ENCODE assay signal across 8 cellular contexts in genomic region chr11:6315811-6316425, GRCh38. TPM values are rescaled to one million over a fixed set of nuclear protein-coding genes. Genes with fewer than 3 reads are reported as not detected.
DNase-seq lines count a peak whose midpoint lies in the region; ATAC-seq and TF ChIP-seq lines count a peak whose summit lies in the region.

No MANE protein-coding gene starts in this region.

- CTCF ChIA-PET in RWPE1 (lab: Yijun Ruan, JAX), result interaction anchor here (0.5 to 3.6 kb wide), 8 partner anchors 9 to 1275 kb away, joined by 3 to 19 read pairs (median 3); no protein-coding TSS in a partner anchor

- H3K27ac ChIP-seq in RWPE1 (no peak overlapping the region), right lobe of liver (no peak overlapping the region), stomach (peak overlapping the region in 1 of 5 donors; percentile 96)

- TF ChIP-seq POLR2A in right lobe of liver (IDR thresholded peaks at IDR 0.05), result no peak
- TF ChIP-seq POLR2A in stomach (IDR thresholded peaks at IDR 0.05), result no peak

- TF ChIP-seq RAD21 in Ishikawa (IDR thresholded peaks at IDR 0.05; ENCODE audit: low read depth), result peak; percentile 86

- H3K27me3 ChIP-seq in right lobe of liver (no peaks in the 10 kb centered on the region), stomach (peaks cover 0 to 19% (median 6%) of the 10 kb centered on the region in 3 donors)

- no peak overlapping the region for H3K4me3 ChIP-seq in right lobe of liver
- no peak overlapping the region for H3K4me3 ChIP-seq in stomach

- POLR2A ChIA-PET in RWPE1 (lab: Yijun Ruan, JAX; ENCODE audit: low non-redundant PET), result no interaction called here

- H3K9me3 ChIP-seq in right lobe of liver, result no peaks in the 10 kb centered on the region
- no peaks in the 10 kb centered on the region for H3K9me3 ChIP-seq in stomach

- 3% methylated on average over 10 of the region's 10 CpGs for WGBS in right lobe of liver (ENCODE audit: insufficient coverage, low coverage, low lambda C conversion rate, missing lambda C conversion rate)
- WGBS in stomach, 5 donors, result 1 to 5% (median 3%) methylated on average over 10 of the region's 10 CpGs

- H3K36me3 ChIP-seq in right lobe of liver (no peaks in the 10 kb centered on the region), stomach (no peaks in the 10 kb centered on the region)

- ATAC-seq in GM21786 (IDR thresholded peaks at IDR 0.05; ENCODE audit: unreplicated experiment) (peak; percentile 60), right lobe of liver (peak; percentile 70 to 86 (median 80))

- TF ChIP-seq CTCF in RWPE1 (conservative IDR thresholded peaks at IDR 0.05; ENCODE audit: low read depth) (peak; percentile 90), right lobe of liver (IDR thresholded peaks at IDR 0.05) (peak; percentile 70 to 91 (median 85)), stomach (IDR thresholded peaks at IDR 0.05) (peak in 5 of 7 experiments; percentile 75 to 88 (median 79))

- H3K4me1 ChIP-seq in right lobe of liver, result peaks cover 0 to 6% (median 0%) of the 10 kb centered on the region in 4 donors
- H3K4me1 ChIP-seq in stomach, result peaks cover 18 to 52% (median 40%) of the 10 kb centered on the region in 4 donors

- DNase-seq in activated CD4-positive, alpha-beta T cell treated with anti-CD3 and anti-CD28 coated beads for 48 hours, result peak; percentile 54
- no peak for DNase-seq in activated CD4-positive, alpha-beta T cell treated with anti-CD3 and anti-CD28 coated beads, Interleukin-2, amount 50 U/mL, for 4 hours
- peak; percentile 73 for DNase-seq in RWPE1 (ENCODE audit: low spot score)
- DNase-seq in cerebellum (ENCODE audit: low spot score), result peak; percentile 86
- peak; percentile 48 to 67 (median 62) for DNase-seq in right lobe of liver
- peak; percentile 63 for DNase-seq in stomach

- TF ChIP-seq EP300 in Ishikawa (IDR thresholded peaks at IDR 0.05; ENCODE audit: borderline replicate concordance), result no peak
- TF ChIP-seq EP300 in stomach (IDR thresholded peaks at IDR 0.05), result no peak

- intact Hi-C loops in right lobe of liver (cut with DNase I), result no loop called here
- intact Hi-C loops in stomach (cut with DNase I; ENCODE audit: low total_unique reads), result loop anchor here (10.0 kb wide), 1 partner anchor 51 kb away; no protein-coding TSS in a partner anchor

TF ChIP-seq in Ishikawa, 13 proteins besides CTCF, POLR2A, EP300 and RAD21:
- TF ChIP-seq NFIC (IDR thresholded peaks at IDR 0.05) (no peak), CREB1 (IDR thresholded peaks at IDR 0.05; ENCODE audit: low read depth) (no peak), CEBPB (IDR thresholded peaks at IDR 0.05) (no peak), FOXM1 (IDR thresholded peaks at IDR 0.05; ENCODE audit: borderline replicate concordance, low read depth) (no peak), EGR1 (IDR thresholded peaks at IDR 0.05) (no peak), TCF12 (IDR thresholded peaks at IDR 0.05; ENCODE audit: low read depth) (no peak), USF1 (IDR thresholded peaks at IDR 0.05) (no peak), YY1 (IDR thresholded peaks at IDR 0.05; ENCODE audit: low read depth) (no peak), MAX (IDR thresholded peaks at IDR 0.05) (no peak), REST (IDR thresholded peaks at IDR 0.05; ENCODE audit: low read depth) (no peak), TAF1 (IDR thresholded peaks at IDR 0.05; ENCODE audit: low read depth) (no peak), TEAD4 (IDR thresholded peaks at IDR 0.05) (no peak), ZBTB7A (IDR thresholded peaks at IDR 0.05; ENCODE audit: low read depth) (no peak)

RNA-seq across cellular contexts. Expression of gene CAVIN3, which starts 4.4 kb away (rescaled TPM):
- total RNA-seq in cerebellum (2.7 TPM), right lobe of liver (10 to 100 TPM in 1 of 6 experiments, 1 to 10 TPM in 5; 2.6 to 11.2 (median 4.1) TPM), stomach (100 to 1,000 TPM in 1 of 5 donors, 10 to 100 TPM in 4; 12.8 to 166 (median 22.9) TPM)
- polyA plus RNA-seq in stomach, result 100 to 1,000 TPM in 1 of 3 donors, 10 to 100 TPM in 2; 51.1 to 119 (median 68.4) TPM

RNA-seq across cellular contexts. Expression of gene CCKBR, which starts 56.3 kb away (rescaled TPM):
- total RNA-seq in cerebellum (1.7 TPM), right lobe of liver (not detected), stomach (10 to 100 TPM in 4 of 5 donors, not detected in 1; 17.5 to 47.8 (median 30.2) TPM)
- polyA plus RNA-seq in stomach, result 10 to 100 TPM in 1 of 3 donors, 1 to 10 TPM in 2; 6.5 to 11.5 (median 7.5) TPM

Comparison
In these comparisons a context has a peak if more than half of its experiments do, and no peak if none do; other contexts are left out.
1. DNase-seq: peak in activated CD4-positive, alpha-beta T cell treated with anti-CD3 and anti-CD28 coated beads for 48 hours (single experiment), RWPE1 (single experiment), cerebellum (single experiment), right lobe of liver (3 of 3) and stomach (single experiment); none in activated CD4-positive, alpha-beta T cell treated with anti-CD3 and anti-CD28 coated beads, Interleukin-2, amount 50 U/mL, for 4 hours (0 of 2).
2. Peak in every context shown above with its lines, with median percentiles within 50 percentile points of each other: CTCF ChIP-seq.